In genomic region chr5:177113566-177114424, GRCh38 we compare ENCODE assay signal across 8 cellular contexts. TPM values are rescaled to one million over a fixed set of nuclear protein-coding genes. Genes with fewer than 3 reads are reported as not detected.
A peak's percentile ranks its signal among the peaks of the same experiment; 100 is the strongest.
DNase-seq lines count a peak whose midpoint lies in the region; ATAC-seq and TF ChIP-seq lines count a peak whose summit lies in the region.

No MANE protein-coding gene starts in this region.

- no TSS peak for BruUV-seq in Caco-2 (replicated peaks; lab: Mats Ljungman, UMichigan)

- H3K9me3 ChIP-seq in Caco-2 (no peaks in the 10 kb centered on the region), HEK293 (ENCODE audit: control insufficient read depth, insufficient read depth, low read depth, low read length) (no peaks in the 10 kb centered on the region), left lung (no peaks in the 10 kb centered on the region)

- no peaks in the 10 kb centered on the region for H3K9me3 Mint-ChIP-seq in Caco-2 (ENCODE audit: unreplicated experiment)

- no peaks in the 10 kb centered on the region for H3K36me3 Mint-ChIP-seq in Caco-2 (ENCODE audit: insufficient read depth, unreplicated experiment)

- TF ChIP-seq CTCF in Caco-2 (IDR thresholded peaks at IDR 0.05; ENCODE audit: insufficient read depth in 1 of 2, low read depth in 1 of 2, low read length in 1 of 2, severe bottlenecking in 1 of 2, unreplicated experiment in 1 of 2) (peak; percentile 95 to 99), HEK293 (tag by site-specific recombination; IDR thresholded peaks at IDR 0.05) (peak; percentile 98), choroid plexus epithelial cell (conservative IDR thresholded peaks at IDR 0.05; ENCODE audit: low read depth, low read length) (peak; percentile 99), left lung (IDR thresholded peaks at IDR 0.05) (peak; percentile 97 to 99)

- H3K4me3 ChIP-seq in Caco-2 (ENCODE audit: low read depth, low read length) (no peak overlapping the region), HEK293 (ENCODE audit: low read depth, low read length) (no peak overlapping the region), choroid plexus epithelial cell (ENCODE audit: low read depth, low read length) (no peak overlapping the region), left lung (peak overlapping the region in 1 of 2 donors; percentile 16)

- peaks cover 22% of the 10 kb centered on the region for H3K4me1 Mint-ChIP-seq in Caco-2 (ENCODE audit: low read depth, unreplicated experiment)

- ATAC-seq in left lung (peak; percentile 88), GM18858 (IDR thresholded peaks at IDR 0.05; ENCODE audit: unreplicated experiment) (no peak)

- intact Hi-C loops in Caco-2 (cut with micrococcal nuclease; ENCODE audit: unreplicated experiment) = loop anchor here (1.0 to 5.0 kb wide), 3 partner anchors 189 to 451 kb away; no protein-coding TSS in a partner anchor
- intact Hi-C loops in left lung (cut with DNase I) = no loop called here

- peaks cover 4% of the 10 kb centered on the region; the same call in 1 of the 2 replicates for H3K4me1 ChIP-seq in Caco-2
- no peaks in the 10 kb centered on the region for H3K4me1 ChIP-seq in HEK293 (ENCODE audit: control insufficient read depth, insufficient read depth, low read length)
- peaks cover 6 to 24% of the 10 kb centered on the region in 2 donors for H3K4me1 ChIP-seq in left lung

- no peaks in the 10 kb centered on the region for H3K27me3 ChIP-seq in Caco-2 (replicated peaks; ENCODE audit: control insufficient read depth, insufficient read depth, low read length)
- H3K27me3 ChIP-seq in left lung = no peaks in the 10 kb centered on the region

- POLR2A ChIA-PET in Caco-2 (lab: Charles Lee) = interaction anchor here (1.5 kb wide), 1 partner anchor 26 kb away, joined by 4 read pairs; the partner anchor contains the start of gene FGFR4
- POLR2A ChIA-PET in HEK293 (lab: Yijun Ruan, JAX) = interaction anchor here (1.0 kb wide), 2 partner anchors 20 to 28 kb away, joined by 3 read pairs; partner anchors contain the start of gene NSD1

- H3K27ac ChIP-seq in HEK293 (ENCODE audit: extremely low read depth, low read depth, low read length) = no peak overlapping the region
- peak overlapping the region; percentile 54 to 75 for H3K27ac ChIP-seq in left lung

- H3K4me3 Mint-ChIP-seq in Caco-2 (ENCODE audit: unreplicated experiment) = no peak overlapping the region

- no peak overlapping the region for H3K27ac Mint-ChIP-seq in Caco-2 (ENCODE audit: unreplicated experiment)

- DNase-seq in Caco-2 (peak; percentile 65 to 85), NCI-H345 (lab: John Stamatoyannopoulos, UW) (peak; percentile 77), choroid plexus epithelial cell (ENCODE audit: low read depth) (peak; percentile 86), left lung (peak; percentile 70 to 90)
- peak; percentile 86 for DNase-seq in activated CD4-positive, alpha-beta T cell treated with anti-CD3 and anti-CD28 coated beads for 48 hours
- DNase-seq in stimulated activated CD4-positive, alpha-beta T cell treated with anti-CD3 and anti-CD28 coated beads, Interleukin-4, amount 100 ng/mL, for 48 hours (ENCODE audit: low read depth in 2 of 2) = peak; percentile 59 to 76

- CTCF ChIA-PET in Caco-2 (lab: Charles Lee) = interaction anchor here (0.6 to 7.1 kb wide), 10 partner anchors 10 to 967 kb away, joined by 3 to 132 read pairs (median 6); partner anchors contain the start of genes FGFR4, PRELID1 and RAB24
- CTCF ChIA-PET in HEK293 (lab: Yijun Ruan, JAX) = interaction anchor here (0.5 to 9.3 kb wide), 46 partner anchors 8 to 1042 kb away, joined by 3 to 151 read pairs (median 5); partner anchors contain the start of genes MXD3 and PDLIM7

- no peaks in the 10 kb centered on the region for H3K27me3 Mint-ChIP-seq in Caco-2 (ENCODE audit: insufficient read depth, unreplicated experiment)

- H3K36me3 ChIP-seq in Caco-2 (ENCODE audit: control insufficient read depth, insufficient read depth, low read length) (no peaks in the 10 kb centered on the region), HEK293 (ENCODE audit: control insufficient read depth in 2 of 2, insufficient read depth in 1 of 2, low read length in 2 of 2) (no peaks in the 10 kb centered on the region), left lung (no peaks in the 10 kb centered on the region)

TF ChIP-seq in HEK293, 187 proteins besides CTCF, POLR2A, EP300 and RAD21 (continues in another document):
- TF ChIP-seq ZBTB48 (tag by site-specific recombination; IDR thresholded peaks at IDR 0.05) (0 out of 2 replicates have a peak, but pooled peaks have one; percentile 22), ZNF792 (tag by site-specific recombination; IDR thresholded peaks at IDR 0.05) (no peak), GLI4 (tag by site-specific recombination; IDR thresholded peaks at IDR 0.05) (0 out of 2 replicates have a peak, but pooled peaks have one; percentile 11), ZEB2 (tag by site-specific recombination; IDR thresholded peaks at IDR 0.05) (peak; percentile 29; the same call in 1 of the 2 replicates), ZFP37 (tag by site-specific recombination; IDR thresholded peaks at IDR 0.05) (0 out of 2 replicates have a peak, but pooled peaks have one; percentile 65), SP7 (tag by site-specific recombination; IDR thresholded peaks at IDR 0.05) (peak; percentile 48; the same call in 1 of the 2 replicates), ZNF692 (tag by site-specific recombination; IDR thresholded peaks at IDR 0.05) (peak; percentile 33; the same call in 1 of the 2 replicates), ZNF654 (tag by site-specific recombination; IDR thresholded peaks at IDR 0.05; ENCODE audit: low read depth) (peak; percentile 99), ZNF335 (tag by site-specific recombination; conservative IDR thresholded peaks at IDR 0.05) (peak; percentile 20; the same call in 1 of the 2 replicates), ZNF2 (tag by site-specific recombination; IDR thresholded peaks at IDR 0.05) (peak; percentile 66; the same call in 1 of the 2 replicates), ZNF366 (tag by site-specific recombination; conservative IDR thresholded peaks at IDR 0.05) (peak; percentile 75), REPIN1 (tag by site-specific recombination; IDR thresholded peaks at IDR 0.05; ENCODE audit: low read depth) (0 out of 2 replicates have a peak, but pooled peaks have one; percentile 24), PRDM1 (tag by site-specific recombination; IDR thresholded peaks at IDR 0.05) (0 out of 2 replicates have a peak, but pooled peaks have one; percentile 11), ZBTB17 (tag by site-specific recombination; IDR thresholded peaks at IDR 0.05) (peak; percentile 54), KLF8 (tag by site-specific recombination; IDR thresholded peaks at IDR 0.05) (0 out of 2 replicates have a peak, but pooled peaks have one; percentile 22), ZNF629 (tag by site-specific recombination; IDR thresholded peaks at IDR 0.05) (0 out of 2 replicates have a peak, but pooled peaks have one; percentile 19), SCRT1 (tag by site-specific recombination; IDR thresholded peaks at IDR 0.05; ENCODE audit: borderline replicate concordance) (no peak)
- TF ChIP-seq, protein P1, sequence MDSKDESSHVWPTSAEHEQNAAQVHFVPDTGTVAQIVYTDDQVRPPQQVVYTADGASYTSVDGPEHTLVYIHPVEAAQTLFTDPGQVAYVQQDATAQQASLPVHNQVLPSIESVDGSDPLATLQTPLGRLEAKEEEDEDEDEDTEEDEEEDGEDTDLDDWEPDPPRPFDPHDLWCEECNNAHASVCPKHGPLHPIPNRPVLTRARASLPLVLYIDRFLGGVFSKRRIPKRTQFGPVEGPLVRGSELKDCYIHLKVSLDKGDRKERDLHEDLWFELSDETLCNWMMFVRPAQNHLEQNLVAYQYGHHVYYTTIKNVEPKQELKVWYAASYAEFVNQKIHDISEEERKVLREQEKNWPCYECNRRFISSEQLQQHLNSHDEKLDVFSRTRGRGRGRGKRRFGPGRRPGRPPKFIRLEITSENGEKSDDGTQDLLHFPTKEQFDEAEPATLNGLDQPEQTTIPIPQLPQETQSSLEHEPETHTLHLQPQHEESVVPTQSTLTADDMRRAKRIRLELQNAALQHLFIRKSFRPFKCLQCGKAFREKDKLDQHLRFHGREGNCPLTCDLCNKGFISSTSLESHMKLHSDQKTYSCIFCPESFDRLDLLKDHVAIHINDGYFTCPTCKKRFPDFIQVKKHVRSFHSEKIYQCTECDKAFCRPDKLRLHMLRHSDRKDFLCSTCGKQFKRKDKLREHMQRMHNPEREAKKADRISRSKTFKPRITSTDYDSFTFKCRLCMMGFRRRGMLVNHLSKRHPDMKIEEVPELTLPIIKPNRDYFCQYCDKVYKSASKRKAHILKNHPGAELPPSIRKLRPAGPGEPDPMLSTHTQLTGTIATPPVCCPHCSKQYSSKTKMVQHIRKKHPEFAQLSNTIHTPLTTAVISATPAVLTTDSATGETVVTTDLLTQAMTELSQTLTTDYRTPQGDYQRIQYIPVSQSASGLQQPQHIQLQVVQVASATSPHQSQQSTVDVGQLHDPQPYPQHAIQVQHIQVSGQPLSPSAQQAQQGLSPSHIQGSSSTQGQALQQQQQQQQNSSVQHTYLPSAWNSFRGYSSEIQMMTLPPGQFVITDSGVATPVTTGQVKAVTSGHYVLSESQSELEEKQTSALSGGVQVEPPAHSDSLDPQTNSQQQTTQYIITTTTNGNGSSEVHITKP (tag by site-specific recombination; IDR thresholded peaks at IDR 0.05) = peak; percentile 93
- TF ChIP-seq, protein P2, sequence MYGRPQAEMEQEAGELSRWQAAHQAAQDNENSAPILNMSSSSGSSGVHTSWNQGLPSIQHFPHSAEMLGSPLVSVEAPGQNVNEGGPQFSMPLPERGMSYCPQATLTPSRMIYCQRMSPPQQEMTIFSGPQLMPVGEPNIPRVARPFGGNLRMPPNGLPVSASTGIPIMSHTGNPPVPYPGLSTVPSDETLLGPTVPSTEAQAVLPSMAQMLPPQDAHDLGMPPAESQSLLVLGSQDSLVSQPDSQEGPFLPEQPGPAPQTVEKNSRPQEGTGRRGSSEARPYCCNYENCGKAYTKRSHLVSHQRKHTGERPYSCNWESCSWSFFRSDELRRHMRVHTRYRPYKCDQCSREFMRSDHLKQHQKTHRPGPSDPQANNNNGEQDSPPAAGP (tag by site-specific recombination; IDR thresholded peaks at IDR 0.05) = 0 out of 2 replicates have a peak, but pooled peaks have one; percentile 63

RNA-seq across cellular contexts. Expression of gene NSD1, which starts 19.8 kb away (rescaled TPM):
- total RNA-seq in Caco-2 (2022) (60.6 and 67.4 TPM in 2 replicates), left lung (10 to 100 TPM; 71.2 to 79.7 TPM)

RNA-seq across cellular contexts. Expression of gene FGFR4, which starts 27.1 kb away (rescaled TPM):
- total RNA-seq in Caco-2 (2022) (186 and 190 TPM in 2 replicates), left lung (10 to 100 TPM; 14.8 to 99.9 TPM)
